Comparison of ENCODE assay signal across 8 cellular contexts in genomic region chr3:188153949-188154757, GRCh38. TPM values are rescaled to one million over a fixed set of nuclear protein-coding genes. Genes with fewer than 3 reads are reported as not detected.
A peak's percentile ranks its signal among the peaks of the same experiment; 100 is the strongest.
DNase-seq lines count a peak whose midpoint lies in the region; ATAC-seq and TF ChIP-seq lines count a peak whose summit lies in the region.

Gene LPP (plus strand): TSS chr3:188154157. CDS start chr3:188406121, 251,964 bp downstream.

- H3K4me1 Mint-ChIP-seq in activated T-cell treated with anti-CD3 and anti-CD28 coated beads, Interleukin-2, amount 50 U/mL, for 24 hours (ENCODE audit: low read depth), result peaks cover 73% of the 10 kb centered on the region

- no peaks in the 10 kb centered on the region for H3K27me3 Mint-ChIP-seq in activated T-cell treated with anti-CD3 and anti-CD28 coated beads, Interleukin-2, amount 50 U/mL, for 24 hours

- peak within 1 kb of the TSS; percentile 87 for H3K4me3 Mint-ChIP-seq in activated T-cell treated with anti-CD3 and anti-CD28 coated beads, Interleukin-2, amount 50 U/mL, for 24 hours

- POLR2A ChIA-PET in AG04449 (lab: Yijun Ruan, JAX), result interaction anchor here (0.8 to 4.0 kb wide), 4 partner anchors 21 to 415 kb away, joined by 3 to 19 read pairs (median 4); partner anchors contain the start of gene BCL6

- CTCF ChIA-PET in AG04449 (lab: Yijun Ruan, JAX), result interaction anchor here (1.0 to 4.2 kb wide), 7 partner anchors 30 to 800 kb away, joined by 3 to 26 read pairs (median 4); no protein-coding TSS in a partner anchor

- H3K9me3 ChIP-seq in OCI-LY1 (ENCODE audit: low read length), result no peaks in the 10 kb centered on the region

- TF ChIP-seq CTCF in AG04449 (IDR thresholded peaks at IDR 0.05; ENCODE audit: insufficient read depth, low read length, missing control alignments) (no peak), OCI-LY1 (IDR thresholded peaks at IDR 0.05; ENCODE audit: low read length) (no peak; the same call in 1 of the 2 replicates)

- peak; percentile 71 for ATAC-seq in GM18520 (IDR thresholded peaks at IDR 0.05; ENCODE audit: unreplicated experiment)
- ATAC-seq in HG03097 (IDR thresholded peaks at IDR 0.05; ENCODE audit: low FRiP score, unreplicated experiment), result peak; percentile 78
- peak; percentile 86 for ATAC-seq in esophagus mucosa

- H3K4me3 ChIP-seq in AG04449 (ENCODE audit: low read depth, low read length) (peak within 1 kb of the TSS; percentile 79), OCI-LY1 (ENCODE audit: low read depth, low read length, poor library complexity, severe bottlenecking) (peak within 1 kb of the TSS; percentile 74)

- no peaks in the 10 kb centered on the region for H3K9me3 Mint-ChIP-seq in activated T-cell treated with anti-CD3 and anti-CD28 coated beads, Interleukin-2, amount 50 U/mL, for 24 hours

- DNase-seq in AG04449 (ENCODE audit: low read depth, low spot score) (no peak), myocyte (ENCODE audit: low read depth) (peak; percentile 88)
- peak; percentile 87 for DNase-seq in activated T-cell treated with anti-CD3 and anti-CD28 coated beads, Interleukin-2, amount 50 U/mL, for 24 hours
- DNase-seq in stimulated activated CD8-positive, alpha-beta memory T cell treated with anti-CD3 and anti-CD28 coated beads, Interleukin-7, amount 100 ng/mL, for 24 hours (ENCODE audit: low read depth), result peak; percentile 55

- no peaks in the 10 kb centered on the region for H3F3A ChIP-seq in OCI-LY1 (ENCODE audit: insufficient read depth, low read length)

- H3K27ac Mint-ChIP-seq in activated T-cell treated with anti-CD3 and anti-CD28 coated beads, Interleukin-2, amount 50 U/mL, for 24 hours, result peak within 1 kb of the TSS; percentile 95

- H3K9ac ChIP-seq in OCI-LY1 (ENCODE audit: low read length), result peak within 1 kb of the TSS; percentile 72

- H3K27me3 ChIP-seq in OCI-LY1 (ENCODE audit: insufficient read depth, low read length), result no peaks in the 10 kb centered on the region

- H4K20me1 ChIP-seq in OCI-LY1 (ENCODE audit: insufficient read depth, low read length), result no peaks in the 10 kb centered on the region

- H3K4me1 ChIP-seq in OCI-LY1 (ENCODE audit: insufficient read depth, low read length, severe bottlenecking), result peaks cover 42% of the 10 kb centered on the region

- H3K27ac ChIP-seq in OCI-LY1 (ENCODE audit: low read depth, low read length, poor library complexity, severe bottlenecking), result no peak within 1 kb of the TSS

- no peaks in the 10 kb centered on the region for H3K9me2 ChIP-seq in OCI-LY1 (ENCODE audit: low read depth, low read length)

- no peaks in the 10 kb centered on the region for H3K79me2 ChIP-seq in OCI-LY1 (ENCODE audit: insufficient read depth, low read length)

- H3K36me3 Mint-ChIP-seq in activated T-cell treated with anti-CD3 and anti-CD28 coated beads, Interleukin-2, amount 50 U/mL, for 24 hours (ENCODE audit: low read depth), result peaks cover 13% of the 10 kb centered on the region

- H2AFZ ChIP-seq in OCI-LY1 (ENCODE audit: low read length), result peak within 1 kb of the TSS; percentile 13; the same call in 1 of the 2 replicates

- peak within 1 kb of the TSS; percentile 77 for H3K4me2 ChIP-seq in OCI-LY1 (ENCODE audit: low read length)

- H3K36me3 ChIP-seq in OCI-LY1 (ENCODE audit: insufficient read depth, low read length), result no peaks in the 10 kb centered on the region

RNA-seq across cellular contexts. Expression of gene LPP, which starts in this region (rescaled TPM):
- 89.0 TPM for total RNA-seq in esophagus mucosa
- total RNA-seq in myocyte, result 26.3 and 31.6 TPM in 2 replicates
- polyA plus RNA-seq in myocyte (2012), result 7.9 TPM
